In the genomic region with DNA sequence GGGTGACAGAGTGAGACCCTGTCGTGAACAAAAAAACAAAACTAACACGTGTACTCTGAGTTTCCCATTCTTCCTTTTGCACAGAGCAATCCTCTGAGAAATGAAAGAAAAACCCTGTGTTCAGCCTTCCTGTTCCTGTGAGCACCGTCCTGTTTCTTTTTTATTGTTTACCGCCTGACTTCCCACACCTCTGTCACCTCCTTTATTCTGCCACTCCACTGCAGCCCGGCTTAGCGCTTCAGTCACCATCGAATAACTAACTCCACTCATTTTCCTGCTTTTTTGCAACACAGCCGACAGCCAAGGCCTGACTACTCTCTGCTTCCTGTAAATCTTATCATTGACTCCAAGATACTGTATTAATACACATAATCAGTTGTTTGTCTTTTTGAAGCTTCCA, we compare ENCODE assay signal across 19 cellular contexts. TPM values are rescaled to one million over a fixed set of nuclear protein-coding genes. Genes with fewer than 3 reads are reported as not detected.
DNase-seq lines count a peak whose midpoint lies in the region; ATAC-seq and TF ChIP-seq lines count a peak whose summit lies in the region.
"Had no signal": no experiment of that assay in that cellular context is flagged by ENCODE, and none has a peak within 500 bp of the region (broad histone marks: within the 10 kb centered on the region; RNA-seq: fewer than 3 reads in every experiment).

No MANE protein-coding gene starts in this region.

- TF ChIP-seq CTCF in dorsolateral prefrontal cortex (IDR thresholded peaks at IDR 0.05 in 54 of 56, conservative IDR thresholded peaks at IDR 0.05 in 2 of 56; ENCODE audit: low read depth in 1 of 56, partially characterized antibody in 56 of 56), result no peak

- H3K4me2 ChIP-seq in BLaER1 treated with 17β-estradiol and CSF1 and Interleukin-3, amounts not matched to agents 10 nM and 100 nM, result peak overlapping the region; percentile 31 to 65 (median 48)

- no peaks in the 10 kb centered on the region for H3K27me3 ChIP-seq in BLaER1 treated with 17β-estradiol and CSF1 and Interleukin-3, amounts not matched to agents 10 nM and 100 nM
- H3K27me3 ChIP-seq in dorsolateral prefrontal cortex, result no peaks in the 10 kb centered on the region
- H3K27me3 ChIP-seq: right atrium auricular region had no signal

- H3K27me3 Mint-ChIP-seq in activated CD4-positive, alpha-beta T cell treated with anti-CD3 and anti-CD28 coated beads, Interleukin-2, amount 10 ng/mL, durations not matched to agents 24 days and 14 days, result no peaks in the 10 kb centered on the region
- no peaks in the 10 kb centered on the region for H3K27me3 Mint-ChIP-seq in T-cell

- H3K4me1 ChIP-seq in BLaER1 treated with 17β-estradiol and CSF1 and Interleukin-3, amounts not matched to agents 10 nM and 100 nM, result peaks cover 7 to 44% (median 21%) of the 10 kb centered on the region in 10 experiments; a peak in 19 of 20 replicates
- H3K4me1 ChIP-seq: right atrium auricular region had no signal

- H3K36me3 ChIP-seq in BLaER1 treated with 17β-estradiol and CSF1 and Interleukin-3, amounts not matched to agents 10 nM and 100 nM, result no peaks in the 10 kb centered on the region
- H3K36me3 ChIP-seq: right atrium auricular region had no signal

- no peaks in the 10 kb centered on the region for H3K36me3 Mint-ChIP-seq in activated CD4-positive, alpha-beta T cell treated with anti-CD3 and anti-CD28 coated beads, Interleukin-2, amount 10 ng/mL, durations not matched to agents 24 days and 14 days (ENCODE audit: low read depth)
- no peaks in the 10 kb centered on the region for H3K36me3 Mint-ChIP-seq in T-cell

- CTCF ChIA-PET in T-cell (lab: Charles Lee), result interaction anchor here in 1 of 2 donors (0.9 to 1.4 kb wide), 3 partner anchors 9 to 68 kb away, joined by 3 to 5 read pairs (median 3); partner anchors contain the start of genes ELMOD3 and RETSAT

- peak; percentile 68 for DNase-seq in activated CD4-positive, alpha-beta T cell treated with anti-CD3 and anti-CD28 coated beads, Interleukin-2, amount 10 ng/mL, durations not matched to agents 24 days and 14 days
- no peak for DNase-seq in activated CD4-positive, alpha-beta T cell treated with anti-CD3 and anti-CD28 coated beads, Interleukin-2, amount 50 U/mL, for 48 hours
- no peak for DNase-seq in T-cell
- DNase-seq in epithelial cell of prostate (ENCODE audit: low read depth, low spot score), result no peak
- DNase-seq in pons (ENCODE audit: low spot score), result no peak
- no peak for DNase-seq in dorsolateral prefrontal cortex
- DNase-seq: activated CD4-positive, CD25-positive, alpha-beta regulatory T cell treated with anti-CD3 and anti-CD28 coated beads, Interleukin-2, amount 50 U/mL, for 72 hours; erythroblast; hippocampal formation; NCI-H1105; NCI-H2029 treated with DMSO at 0.1 percent for 48 hours; NCI-H345; occipital lobe; substantia nigra had no signal

- ATAC-seq in T-cell (replicated peaks in 1 of 4) (no peak), HG02588 (IDR thresholded peaks at IDR 0.05; ENCODE audit: unreplicated experiment) (no peak)
- ATAC-seq: Panc1 had no signal

- peak overlapping the region; percentile 57 for H3K4me3 Mint-ChIP-seq in activated CD4-positive, alpha-beta T cell treated with anti-CD3 and anti-CD28 coated beads, Interleukin-2, amount 10 ng/mL, durations not matched to agents 24 days and 14 days
- peak overlapping the region in 1 of 3 donors; percentile 34 for H3K4me3 Mint-ChIP-seq in T-cell

- peak overlapping the region in 1 of 11 experiments; percentile 18; a peak in 1 of 22 replicates for H3K27ac ChIP-seq in BLaER1 treated with 17β-estradiol and CSF1 and Interleukin-3, amounts not matched to agents 10 nM and 100 nM
- H3K27ac ChIP-seq in epithelial cell of prostate (peak overlapping the region; percentile 97), dorsolateral prefrontal cortex (no peak overlapping the region)
- H3K27ac ChIP-seq: right atrium auricular region, SK-N-MC had no signal

- H4K20me1 ChIP-seq in BLaER1 treated with 17β-estradiol and CSF1 and Interleukin-3, amounts not matched to agents 10 nM and 100 nM, result no peaks in the 10 kb centered on the region

- intact Hi-C loops in activated CD4-positive, alpha-beta T cell treated with anti-CD3 and anti-CD28 coated beads, Interleukin-2, amount 10 ng/mL, durations not matched to agents 24 days and 14 days (cut with micrococcal nuclease), result loop anchor here (5.0 kb wide), 2 partner anchors 100 to 155 kb away; partner anchors contain the start of gene TCF7L1
- intact Hi-C loops in dorsolateral prefrontal cortex (cut with DNase I), result loop anchor here in 1 of 2 donors (5.0 to 10.0 kb wide), 3 partner anchors 152 to 792 kb away; partner anchors contain the start of gene TCF7L1

- H3K9me3 ChIP-seq in BLaER1 treated with 17β-estradiol and CSF1 and Interleukin-3, amounts not matched to agents 10 nM and 100 nM (replicated peaks in 1 of 11), result no peaks in the 10 kb centered on the region
- H3K9me3 ChIP-seq: right atrium auricular region had no signal

- POLR2A ChIA-PET in T-cell (lab: Charles Lee), result no interaction called here

- H3K27ac Mint-ChIP-seq in activated CD4-positive, alpha-beta T cell treated with anti-CD3 and anti-CD28 coated beads, Interleukin-2, amount 10 ng/mL, durations not matched to agents 24 days and 14 days, result peak overlapping the region; percentile 67
- H3K27ac Mint-ChIP-seq in T-cell, result peak overlapping the region; percentile 69 to 78

- H3K9ac ChIP-seq in BLaER1 treated with 17β-estradiol and CSF1 and Interleukin-3, amounts not matched to agents 10 nM and 100 nM, result peak overlapping the region in 3 of 11 experiments; percentile 4 to 26 (median 11); a peak in 5 of 22 replicates

- no peak overlapping the region for H3K4me3 ChIP-seq in BLaER1 treated with 17β-estradiol and CSF1 and Interleukin-3, amounts not matched to agents 10 nM and 100 nM
- no peak overlapping the region for H3K4me3 ChIP-seq in dorsolateral prefrontal cortex
- H3K4me3 ChIP-seq: right atrium auricular region, SK-N-MC had no signal

- peaks cover 21% of the 10 kb centered on the region for H3K4me1 Mint-ChIP-seq in activated CD4-positive, alpha-beta T cell treated with anti-CD3 and anti-CD28 coated beads, Interleukin-2, amount 10 ng/mL, durations not matched to agents 24 days and 14 days
- H3K4me1 Mint-ChIP-seq in T-cell, result peaks cover 24 to 28% (median 24%) of the 10 kb centered on the region in 3 donors

- H3K9me3 Mint-ChIP-seq in activated CD4-positive, alpha-beta T cell treated with anti-CD3 and anti-CD28 coated beads, Interleukin-2, amount 10 ng/mL, durations not matched to agents 24 days and 14 days, result no peaks in the 10 kb centered on the region
- H3K9me3 Mint-ChIP-seq in T-cell, result no peaks in the 10 kb centered on the region

RNA-seq across cellular contexts. Expression of gene TGOLN2, which starts 40.9 kb away (rescaled TPM):
- 89.6 and 94.1 TPM in 2 replicates for total RNA-seq in activated CD4-positive, alpha-beta T cell treated with anti-CD3 and anti-CD28 coated beads, Interleukin-2, amount 10 ng/mL, durations not matched to agents 24 days and 14 days
- total RNA-seq in T-cell (100 to 1,000 TPM; 142 to 175 (median 161) TPM), dorsolateral prefrontal cortex (100 to 1,000 TPM in 112 of 120 experiments, 10 to 100 TPM in 8; 90.8 to 148 (median 114) TPM)
